ENCODE assay signal across 8 cellular contexts in the genomic region with DNA sequence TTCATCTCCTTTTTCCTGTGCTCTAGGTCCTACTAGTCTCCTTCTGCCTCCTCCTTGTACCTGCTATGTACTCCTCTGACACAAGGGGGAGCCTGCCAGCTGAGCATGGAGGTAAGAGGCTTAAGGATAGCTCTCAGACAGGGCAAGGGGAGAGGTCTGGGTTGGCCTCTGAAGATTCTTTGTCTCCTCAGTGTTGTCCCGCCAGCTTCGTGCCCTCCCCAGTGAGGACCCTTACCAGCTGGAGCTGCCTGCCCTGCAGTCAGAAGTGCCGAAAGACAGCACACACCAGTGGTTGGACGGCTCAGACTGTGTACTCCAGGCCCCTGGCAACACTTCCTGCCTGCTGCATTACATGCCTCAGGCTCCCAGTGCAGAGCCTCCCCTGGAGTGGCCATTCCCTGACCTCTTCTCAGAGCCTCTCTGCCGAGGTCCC. TPM values are rescaled to one million over a fixed set of nuclear protein-coding genes. Genes with fewer than 3 reads are reported as not detected.
DNase-seq lines count a peak whose midpoint lies in the region; ATAC-seq, FAIRE-seq and TF ChIP-seq lines count a peak whose summit lies in the region.

No MANE protein-coding gene starts in this region.

- no peak overlapping the region for H3K4me2 ChIP-seq in K562 (ENCODE audit: insufficient read depth, low read length)

- peak overlapping the region in 1 of 2 experiments; percentile 24; a peak in 1 of 4 replicates for H3K9ac ChIP-seq in K562 (ENCODE audit: insufficient read depth in 1 of 2, low read depth in 2 of 2, low read length in 2 of 2)

- no peaks in the 10 kb centered on the region for H3K9me3 ChIP-seq in K562 (replicated peaks; ENCODE audit: control insufficient read depth, insufficient read depth, low read depth, low read length)

- no peaks in the 10 kb centered on the region for H3K27me3 ChIP-seq in K562 (ENCODE audit: control insufficient read depth in 2 of 2, insufficient read depth in 2 of 2, low read length in 2 of 2)

- TF ChIP-seq POLR2A in K562 (conservative IDR thresholded peaks at IDR 0.05): peak; percentile 34; the same call in 1 of the 2 replicates

- 56% methylated on average over 3 of the region's 5 CpGs for WGBS in K562 (ENCODE audit: insufficient coverage, low coverage, missing lambda C conversion rate)

- peaks cover 71% of the 10 kb centered on the region for H3K36me3 ChIP-seq in K562 (ENCODE audit: control insufficient read depth, insufficient read depth, low read length)

- BruUV-seq in K562 (replicated peaks; lab: Mats Ljungman, UMichigan): no TSS peak

- POLR2A ChIA-PET in K562 (lab: Yijun Ruan, JAX): interaction anchor here (0.5 to 2.0 kb wide), 6 partner anchors 12 to 146 kb away, joined by 3 to 17 read pairs (median 3); a partner anchor contains a TSS

- H3K4me1 ChIP-seq in K562 (replicated peaks in 1 of 2; ENCODE audit: control insufficient read depth in 2 of 2, insufficient read depth in 2 of 2, low read length in 2 of 2): peaks cover 8 to 10% of the 10 kb centered on the region in 2 experiments; a peak in 4 of 5 replicates

- 0 out of 2 replicates have a peak, but pooled peaks cover 3% of the 10 kb centered on the region for H4K20me1 ChIP-seq in K562 (replicated peaks; ENCODE audit: control insufficient read depth, insufficient read depth, low read length)

- in situ Hi-C loops in K562 (cut with MboI): no loop called here

- DNase-seq in Right ventricle myocardium superior: no peak
- DNase-seq in cardiac septum (ENCODE audit: low spot score): no peak
- peak; percentile 53 for DNase-seq in NCI-H146 treated with DMSO at 0.1 percent for 48 hours (lab: John Stamatoyannopoulos, UW; ENCODE audit: unreplicated experiment)
- DNase-seq in T-helper 2 cell: peak in 4 of 5 experiments; percentile 47 to 80 (median 52)
- peak; percentile 38 to 75 (median 47) for DNase-seq in K562 (ENCODE audit: extremely low read depth in 1 of 4, low spot score in 3 of 4)
- peak; percentile 93 for DNase-seq in islet precursor cell
- DNase-seq in stimulated activated CD4-positive, alpha-beta T cell treated with anti-CD3 and anti-CD28 coated beads, Interleukin-4, amount 100 ng/mL, for 1 hour: peak; percentile 54

- CTCF ChIA-PET in K562 (lab: Yijun Ruan, JAX; ENCODE audit: low intra/inter-chr PET ratio): interaction anchor here (0.5 to 1.3 kb wide), 3 partner anchors 146 to 1405 kb away, joined by 3 to 4 read pairs (median 3); no protein-coding TSS in a partner anchor

- no peak overlapping the region for H3K27ac ChIP-seq in K562 (ENCODE audit: extremely low read depth, low read depth, low read length)

- TF ChIP-seq RAD21 in K562 (CRISPR knock-in tag; conservative IDR thresholded peaks at IDR 0.05 in 1 of 2, IDR thresholded peaks at IDR 0.05 in 1 of 2): peak; percentile 36 to 68; a peak in 3 of 4 replicates

- peak; percentile 72 for FAIRE-seq in K562 (lab: Jason Lieb, UNC)

- intact Hi-C loops in Right ventricle myocardium superior (cut with DNase I) (no loop called here), cardiac septum (cut with DNase I) (no loop called here), K562 (cut with micrococcal nuclease) (loop anchor here (5.0 to 10.0 kb wide), 2 partner anchors 41 to 79 kb away; a partner anchor contains a TSS)

- ATAC-seq in Right ventricle myocardium superior (ENCODE audit: poor library complexity) (peak; percentile 12), K562 (peak; percentile 51), HG03432 (IDR thresholded peaks at IDR 0.05; ENCODE audit: unreplicated experiment) (no peak)

- no peak for TF ChIP-seq EP300 in K562 (IDR thresholded peaks at IDR 0.05; ENCODE audit: low read length)

- H2AFZ ChIP-seq in K562 (ENCODE audit: low read depth, low read length): no peak overlapping the region

- peaks cover 27% of the 10 kb centered on the region for H3K79me2 ChIP-seq in K562 (ENCODE audit: control insufficient read depth, insufficient read depth, low read length)

- no peak overlapping the region for H3K4me3 ChIP-seq in K562

- H3K9me1 ChIP-seq in K562 (ENCODE audit: control insufficient read depth, insufficient read depth, low read length): no peaks in the 10 kb centered on the region

- peak; percentile 76 to 79 (median 77) for TF ChIP-seq CTCF in K562 (IDR thresholded peaks at IDR 0.05 in 2 of 3, conservative IDR thresholded peaks at IDR 0.05 in 1 of 3; ENCODE audit: insufficient read depth in 2 of 3, low read depth in 1 of 3, low read length in 3 of 3)

RNA-seq across cellular contexts. Expression of a gene that starts 3.8 kb away (rescaled TPM):
- total RNA-seq in Right ventricle myocardium superior (20.3 TPM), cardiac septum (25.0 TPM), K562 (2014; rRNA removed) (18.3 and 19.3 TPM in 2 replicates), K562 (2014; rRNA removed; fragmentation: Illumina TruSeq; extraction: Trizol) (10.6 and 10.8 TPM in 2 replicates), K562 (2015; rRNA removed; fragmentation: Illumina TruSeq; extraction: Trizol) (13.1 and 14.9 TPM in 2 replicates), K562 (2021) (16.5 and 17.0 TPM in 2 replicates)
- 13.6 and 27.1 TPM in 2 replicates for total RNA-seq in K562 (2011; cell fraction: chromatin; rRNA removed; ENCODE audit: low replicate concordance)
- 20.3 and 23.0 TPM in 2 replicates for total RNA-seq in K562 (2011; cell fraction: nucleolus; rRNA removed)
- total RNA-seq in K562 (2011; cell fraction: nucleoplasm; rRNA removed): 14.0 and 18.6 TPM in 2 replicates
- polyA plus RNA-seq in K562 (2011; rRNA removed) (8.1 and 9.4 TPM in 2 replicates), K562 (2014; fragmentation: Illumina TruSeq; extraction: Trizol) (17.1 and 18.3 TPM in 2 replicates), K562 (2014; fragmentation: Nextera tagmentation; extraction: Ambion mirVana) (1 to 10 TPM; 5.7 to 9.4 TPM), K562 (2014; rRNA removed) (15.3 TPM in 2 replicates)
- 7.9 and 14.4 TPM in 2 replicates for polyA plus RNA-seq in K562 (2011; cell fraction: cytosol; rRNA removed)
- polyA plus RNA-seq in K562 (2011; cell fraction: nucleus; rRNA removed): 16.5 and 20.0 TPM in 2 replicates
- polyA plus RNA-seq in K562 (2012): 14.9 and 23.7 TPM in 2 replicates
- polyA minus RNA-seq in K562 (2011; rRNA and poly(A)+ RNA removed): 4.0 and 4.5 TPM in 2 replicates
- polyA minus RNA-seq in K562 (2011; cell fraction: cytosol; rRNA and poly(A)+ RNA removed): 4.2 and 4.7 TPM in 2 replicates
- 7.4 and 7.9 TPM in 2 replicates for polyA minus RNA-seq in K562 (2011; cell fraction: nucleus; rRNA and poly(A)+ RNA removed)

RNA-seq across cellular contexts. Expression of a gene that starts 4.2 kb away (rescaled TPM):
- total RNA-seq in Right ventricle myocardium superior (252 TPM), cardiac septum (291 TPM), K562 (2014; rRNA removed) (94.3 and 121 TPM in 2 replicates), K562 (2014; rRNA removed; fragmentation: Illumina TruSeq; extraction: Trizol) (40.9 and 44.0 TPM in 2 replicates), K562 (2015; rRNA removed; fragmentation: Illumina TruSeq; extraction: Trizol) (49.4 and 50.7 TPM in 2 replicates), K562 (2021) (201 and 240 TPM in 2 replicates)
- 276 and 411 TPM in 2 replicates for total RNA-seq in K562 (2011; cell fraction: chromatin; rRNA removed; ENCODE audit: low replicate concordance)
- 190 and 200 TPM in 2 replicates for total RNA-seq in K562 (2011; cell fraction: nucleolus; rRNA removed)
- 167 and 186 TPM in 2 replicates for total RNA-seq in K562 (2011; cell fraction: nucleoplasm; rRNA removed)
- polyA plus RNA-seq in K562 (2011; rRNA removed) (54.8 and 98.5 TPM in 2 replicates), K562 (2014; fragmentation: Illumina TruSeq; extraction: Trizol) (75.1 and 98.7 TPM in 2 replicates), K562 (2014; fragmentation: Nextera tagmentation; extraction: Ambion mirVana) (10 to 100 TPM in 1 of 2 experiments, 1 to 10 TPM in 1; 3.6 to 10.2 TPM), K562 (2014; rRNA removed) (49.2 and 72.0 TPM in 2 replicates)
- polyA plus RNA-seq in K562 (2011; cell fraction: cytosol; rRNA removed): 49.0 and 84.8 TPM in 2 replicates
- 81.3 and 128 TPM in 2 replicates for polyA plus RNA-seq in K562 (2011; cell fraction: nucleus; rRNA removed)
- polyA plus RNA-seq in K562 (2012): 116 and 190 TPM in 2 replicates
- 190 and 196 TPM in 2 replicates for polyA minus RNA-seq in K562 (2011; rRNA and poly(A)+ RNA removed)
- 278 and 355 TPM in 2 replicates for polyA minus RNA-seq in K562 (2011; cell fraction: cytosol; rRNA and poly(A)+ RNA removed)
- 62.3 and 63.3 TPM in 2 replicates for polyA minus RNA-seq in K562 (2011; cell fraction: nucleus; rRNA and poly(A)+ RNA removed)

RNA-seq across cellular contexts. Expression of a gene that starts 12.8 kb away (rescaled TPM):
- total RNA-seq in Right ventricle myocardium superior (74.6 TPM), cardiac septum (98.6 TPM), K562 (2014; rRNA removed) (28.5 and 32.6 TPM in 2 replicates), K562 (2014; rRNA removed; fragmentation: Illumina TruSeq; extraction: Trizol) (27.2 and 29.3 TPM in 2 replicates), K562 (2015; rRNA removed; fragmentation: Illumina TruSeq; extraction: Trizol) (32.1 and 32.7 TPM in 2 replicates), K562 (2021) (39.4 and 45.0 TPM in 2 replicates)
- total RNA-seq in K562 (2011; cell fraction: chromatin; rRNA removed; ENCODE audit: low replicate concordance): 274 and 418 TPM in 2 replicates
- total RNA-seq in K562 (2011; cell fraction: nucleolus; rRNA removed): 163 and 173 TPM in 2 replicates
- 160 and 174 TPM in 2 replicates for total RNA-seq in K562 (2011; cell fraction: nucleoplasm; rRNA removed)
- polyA plus RNA-seq in K562 (2011; rRNA removed) (42.2 and 58.0 TPM in 2 replicates), K562 (2014; fragmentation: Illumina TruSeq; extraction: Trizol) (38.4 and 40.3 TPM in 2 replicates), K562 (2014; fragmentation: Nextera tagmentation; extraction: Ambion mirVana) (10 to 100 TPM; 14.1 to 24.3 TPM), K562 (2014; rRNA removed) (60.4 and 63.2 TPM in 2 replicates)
- polyA plus RNA-seq in K562 (2011; cell fraction: cytosol; rRNA removed): 37.5 and 42.3 TPM in 2 replicates
- 311 and 346 TPM in 2 replicates for polyA plus RNA-seq in K562 (2011; cell fraction: nucleus; rRNA removed)
- 41.0 and 65.6 TPM in 2 replicates for polyA plus RNA-seq in K562 (2012)
- 47.8 and 48.8 TPM in 2 replicates for polyA minus RNA-seq in K562 (2011; rRNA and poly(A)+ RNA removed)
- 12.4 and 17.6 TPM in 2 replicates for polyA minus RNA-seq in K562 (2011; cell fraction: cytosol; rRNA and poly(A)+ RNA removed)
- polyA minus RNA-seq in K562 (2011; cell fraction: nucleus; rRNA and poly(A)+ RNA removed): 56.4 and 96.6 TPM in 2 replicates

RNA-seq across cellular contexts. Expression of a gene that starts 12.9 kb away (rescaled TPM):
- 28.5 TPM for total RNA-seq in Right ventricle myocardium superior
- total RNA-seq in cardiac septum: 40.0 TPM
- 17.9 and 29.7 TPM in 2 replicates for total RNA-seq in K562 (2011; cell fraction: chromatin; rRNA removed; ENCODE audit: low replicate concordance)
- 15.4 and 17.2 TPM in 2 replicates for total RNA-seq in K562 (2011; cell fraction: nucleolus; rRNA removed)
- 21.6 and 28.2 TPM in 2 replicates for total RNA-seq in K562 (2011; cell fraction: nucleoplasm; rRNA removed)
- total RNA-seq in K562 (2014; rRNA removed): 6.5 and 7.5 TPM in 2 replicates
- 6.5 and 7.0 TPM in 2 replicates for total RNA-seq in K562 (2014; rRNA removed; fragmentation: Illumina TruSeq; extraction: Trizol)
- 6.5 and 6.7 TPM in 2 replicates for total RNA-seq in K562 (2015; rRNA removed; fragmentation: Illumina TruSeq; extraction: Trizol)
- total RNA-seq in K562 (2021): 12.3 and 13.8 TPM in 2 replicates
- 10.1 and 11.0 TPM in 2 replicates for polyA plus RNA-seq in K562 (2011; rRNA removed)
- polyA plus RNA-seq in K562 (2011; cell fraction: cytosol; rRNA removed): 9.1 and 9.6 TPM in 2 replicates
- 21.5 and 24.4 TPM in 2 replicates for polyA plus RNA-seq in K562 (2011; cell fraction: nucleus; rRNA removed)
- 8.2 and 8.9 TPM in 2 replicates for polyA plus RNA-seq in K562 (2012)
- polyA plus RNA-seq in K562 (2014; fragmentation: Illumina TruSeq; extraction: Trizol): 9.8 and 10.7 TPM in 2 replicates
- under 1 TPM; 0.42 to 0.95 TPM for polyA plus RNA-seq in K562 (2014; fragmentation: Nextera tagmentation; extraction: Ambion mirVana)
- 6.9 and 7.9 TPM in 2 replicates for polyA plus RNA-seq in K562 (2014; rRNA removed)
- 10.7 and 13.3 TPM in 2 replicates for polyA minus RNA-seq in K562 (2011; rRNA and poly(A)+ RNA removed)
- polyA minus RNA-seq in K562 (2011; cell fraction: cytosol; rRNA and poly(A)+ RNA removed): 4.7 and 7.2 TPM in 2 replicates
- polyA minus RNA-seq in K562 (2011; cell fraction: nucleus; rRNA and poly(A)+ RNA removed): 11.0 and 16.7 TPM in 2 replicates

RNA-seq across cellular contexts. Expression of a gene that starts 17.9 kb away (rescaled TPM):
- total RNA-seq in Right ventricle myocardium superior (not detected), cardiac septum (not detected), K562 (2014; rRNA removed) (not detected in 2 replicates), K562 (2014; rRNA removed; fragmentation: Illumina TruSeq; extraction: Trizol) (not detected in 2 replicates), K562 (2015; rRNA removed; fragmentation: Illumina TruSeq; extraction: Trizol) (not detected in 2 replicates), K562 (2021) (0.60 and 0.87 TPM in 2 replicates)
- not detected in 2 replicates for total RNA-seq in K562 (2011; cell fraction: chromatin; rRNA removed; ENCODE audit: low replicate concordance)
- not detected in 2 replicates for total RNA-seq in K562 (2011; cell fraction: nucleolus; rRNA removed)
- not detected in 2 replicates for total RNA-seq in K562 (2011; cell fraction: nucleoplasm; rRNA removed)
- polyA plus RNA-seq in K562 (2011; rRNA removed) (not detected in 2 replicates), K562 (2014; fragmentation: Illumina TruSeq; extraction: Trizol) (not detected in 2 replicates), K562 (2014; fragmentation: Nextera tagmentation; extraction: Ambion mirVana) (not detected), K562 (2014; rRNA removed) (not detected in 2 replicates)
- polyA plus RNA-seq in K562 (2011; cell fraction: cytosol; rRNA removed): 0.42 TPM in 1 of 2 replicates, not detected in the other
- polyA plus RNA-seq in K562 (2011; cell fraction: nucleus; rRNA removed): not detected in 2 replicates
- not detected in 2 replicates for polyA plus RNA-seq in K562 (2012)
- polyA minus RNA-seq in K562 (2011; rRNA and poly(A)+ RNA removed): not detected in 2 replicates
- polyA minus RNA-seq in K562 (2011; cell fraction: cytosol; rRNA and poly(A)+ RNA removed): not detected in 2 replicates
- not detected in 2 replicates for polyA minus RNA-seq in K562 (2011; cell fraction: nucleus; rRNA and poly(A)+ RNA removed)

Comparison
In these comparisons a context has a peak if more than half of its experiments do, and no peak if none do; other contexts are left out.
1. DNase-seq: peak in NCI-H146 treated with DMSO at 0.1 percent for 48 hours (single experiment), T-helper 2 cell (4 of 5), K562 (4 of 4), islet precursor cell (single experiment) and stimulated activated CD4-positive, alpha-beta T cell treated with anti-CD3 and anti-CD28 coated beads, Interleukin-4, amount 100 ng/mL, for 1 hour (single experiment); none in Right ventricle myocardium superior (single experiment) and cardiac septum (single experiment).